36 cellular contexts compared by ENCODE assay signal in the genomic region with DNA sequence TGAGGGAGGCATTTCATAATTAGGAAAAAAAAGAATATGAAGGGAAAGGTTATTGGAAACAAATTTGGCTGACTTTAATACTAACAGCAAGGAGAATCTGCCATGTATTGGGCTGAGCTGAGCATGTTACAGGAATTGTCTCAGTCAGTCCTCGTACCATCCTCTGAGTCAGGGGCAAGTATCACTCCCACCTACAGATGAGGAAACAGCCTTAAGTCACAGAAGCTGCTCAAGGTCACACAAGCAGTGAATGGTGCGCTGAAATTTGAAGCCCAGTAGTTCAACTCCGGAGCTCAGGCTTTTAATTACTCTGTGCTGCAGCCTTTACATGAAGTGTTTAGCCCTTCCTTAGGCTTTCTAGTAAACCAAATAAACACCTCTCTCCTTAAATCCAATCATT. TPM values are rescaled to one million over a fixed set of nuclear protein-coding genes. Genes with fewer than 3 reads are reported as not detected.
"Had no signal": no experiment of that assay in that cellular context is flagged by ENCODE, and none has a peak within 500 bp of the region (broad histone marks: within the 10 kb centered on the region; RNA-seq: fewer than 3 reads in every experiment).

No MANE protein-coding gene starts in this region.

- H3K4me1 Mint-ChIP-seq: activated naive CD4-positive, alpha-beta T cell treated with anti-CD3 and anti-CD28 coated beads, Interleukin-2, amount 10 ng/mL, durations not matched to agents 7 days and 5 days; brain; immature natural killer cell; neural progenitor cell had no signal

- H3K4me1 ChIP-seq: foreskin keratinocyte, heart left ventricle, lower lobe of right lung, neural progenitor cell, parathyroid adenoma, psoas muscle, tibial nerve had no signal

- H3K36me3 Mint-ChIP-seq: brain; immature natural killer cell; naive thymus-derived CD8-positive, alpha-beta T cell; neural progenitor cell; stimulated activated naive B cell treated with anti-CD40 and anti-IgM and Interleukin-4, amounts not matched to agents 10 μg/mL and 1 μg/mL and 100 μg/mL, for 72 hours had no signal

- H3K27me3 ChIP-seq: cardiac muscle cell, left lung, neural progenitor cell, tibial nerve had no signal

- ATAC-seq: activated CD4-positive, CD25-positive, alpha-beta regulatory T cell treated with anti-CD3 and anti-CD28 coated beads, Interleukin-2, amount 50 U/mL, for 24 hours; esophagus mucosa; foreskin keratinocyte; heart left ventricle; left lung; lower lobe of right lung; naive thymus-derived CD8-positive, alpha-beta T cell; psoas muscle; SK-N-SH treated with all-trans-retinoic acid at 6 μM for 48 hours; stimulated activated naive B cell treated with anti-CD40 and anti-IgM and Interleukin-4, amounts not matched to agents 10 μg/mL and 1 μg/mL and 100 μg/mL, for 72 hours; T-helper 17 cell had no signal

- H3K4me3 ChIP-seq: cardiac muscle cell, heart left ventricle, left lung, lower lobe of right lung, neural progenitor cell, psoas muscle, smooth muscle cell, tibial nerve had no signal

- H3K9me3 ChIP-seq: heart left ventricle, left lung, lower lobe of right lung, psoas muscle, tibial nerve had no signal

- H3K27ac Mint-ChIP-seq: activated CD4-positive, alpha-beta memory T cell treated with anti-CD3 and anti-CD28 coated beads, Interleukin-2, amount 10 ng/mL, durations not matched to agents 7 days and 5 days; activated CD4-positive, alpha-beta T cell treated with anti-CD3 and anti-CD28 coated beads, Interleukin-2, amount 10 ng/mL, durations not matched to agents 7 days and 5 days; activated naive CD4-positive, alpha-beta T cell treated with anti-CD3 and anti-CD28 coated beads, Interleukin-2, amount 10 ng/mL, durations not matched to agents 7 days and 5 days; brain; endodermal cell; immature natural killer cell; naive thymus-derived CD8-positive, alpha-beta T cell; stimulated activated naive B cell treated with anti-CD40 and anti-IgM and Interleukin-4, amounts not matched to agents 10 μg/mL and 1 μg/mL and 100 μg/mL, for 72 hours; T-helper 17 cell had no signal

- H3K27ac ChIP-seq: cardiac muscle cell, foreskin keratinocyte, heart left ventricle, left lung, lower lobe of right lung, neural progenitor cell, parathyroid adenoma, psoas muscle, tibial nerve, WERI-Rb-1 had no signal

- DNase-seq: activated CD4-positive, alpha-beta memory T cell treated with anti-CD3 and anti-CD28 coated beads, Interleukin-2, amount 10 ng/mL, durations not matched to agents 7 days and 5 days; activated CD4-positive, alpha-beta T cell treated with anti-CD3 and anti-CD28 coated beads, Interleukin-2, amount 10 ng/mL, durations not matched to agents 7 days and 5 days; activated CD8-positive, alpha-beta memory T cell treated with anti-CD3 and anti-CD28 coated beads, Interleukin-2, amount 50 U/mL, for 48 hours; activated effector memory CD4-positive, alpha-beta T cell treated with anti-CD3 and anti-CD28 coated beads, Interleukin-2, amount 50 U/mL, for 16 hours; activated naive CD4-positive, alpha-beta T cell treated with anti-CD3 and anti-CD28 coated beads, Interleukin-2, amount 10 ng/mL, durations not matched to agents 7 days and 5 days; aorta; endodermal cell; foreskin keratinocyte; heart left ventricle; hypothalamus; immature natural killer cell; kidney glomerular epithelial cell; left lung; lower lobe of right lung; mesenchymal stem cell; naive thymus-derived CD8-positive, alpha-beta T cell; occipital lobe; psoas muscle; stimulated activated CD4-positive, alpha-beta T cell treated with anti-CD3 and anti-CD28 coated beads, Interleukin-1b, Interleukin-23, amount 100 ng/mL, for 48 hours; stimulated activated CD4-positive, alpha-beta T cell treated with anti-CD3 and anti-CD28 coated beads, Interleukin-4, amount 100 ng/mL, for 4 hours; stimulated activated CD8-positive, alpha-beta memory T cell treated with anti-CD3 and anti-CD28 coated beads, Interleukin-4, amount 100 ng/mL, for 48 hours; stimulated activated naive B cell treated with anti-CD40 and anti-IgM and Interleukin-4, amounts not matched to agents 10 μg/mL and 1 μg/mL and 100 μg/mL, for 72 hours; T-helper 17 cell; T1000; WERI-Rb-1 had no signal

- H3K9me3 Mint-ChIP-seq: brain; endodermal cell; immature natural killer cell; neural progenitor cell; stimulated activated naive B cell treated with anti-CD40 and anti-IgM and Interleukin-4, amounts not matched to agents 10 μg/mL and 1 μg/mL and 100 μg/mL, for 72 hours had no signal

- H3K36me3 ChIP-seq: cardiac muscle cell, heart left ventricle, left lung, lower lobe of right lung, neural progenitor cell, tibial nerve, WERI-Rb-1 had no signal

- H3K4me3 Mint-ChIP-seq: activated CD4-positive, alpha-beta memory T cell treated with anti-CD3 and anti-CD28 coated beads, Interleukin-2, amount 10 ng/mL, durations not matched to agents 7 days and 5 days; activated CD4-positive, alpha-beta T cell treated with anti-CD3 and anti-CD28 coated beads, Interleukin-2, amount 10 ng/mL, durations not matched to agents 7 days and 5 days; activated naive CD4-positive, alpha-beta T cell treated with anti-CD3 and anti-CD28 coated beads, Interleukin-2, amount 10 ng/mL, durations not matched to agents 7 days and 5 days; brain; endodermal cell; immature natural killer cell; naive thymus-derived CD8-positive, alpha-beta T cell; neural progenitor cell; stimulated activated naive B cell treated with anti-CD40 and anti-IgM and Interleukin-4, amounts not matched to agents 10 μg/mL and 1 μg/mL and 100 μg/mL, for 72 hours; T-helper 17 cell had no signal

RNA-seq across cellular contexts. Expression of a gene that starts 17.3 kb away (rescaled TPM):
- total RNA-seq: activated CD4-positive, alpha-beta memory T cell treated with anti-CD3 and anti-CD28 coated beads, Interleukin-2, amount 10 ng/mL, durations not matched to agents 7 days and 5 days; activated CD4-positive, alpha-beta T cell treated with anti-CD3 and anti-CD28 coated beads, Interleukin-2, amount 10 ng/mL, durations not matched to agents 7 days and 5 days; aorta; chondrocyte; esophagus mucosa; foreskin keratinocyte; heart left ventricle; left lung; lower lobe of right lung; naive thymus-derived CD8-positive, alpha-beta T cell; psoas muscle; smooth muscle cell; T-helper 17 cell; ureter had no signal
- polyA plus RNA-seq: aorta; cardiac muscle cell; foreskin keratinocyte; immature natural killer cell; naive thymus-derived CD8-positive, alpha-beta T cell; smooth muscle cell had no signal
